In the genomic region with DNA sequence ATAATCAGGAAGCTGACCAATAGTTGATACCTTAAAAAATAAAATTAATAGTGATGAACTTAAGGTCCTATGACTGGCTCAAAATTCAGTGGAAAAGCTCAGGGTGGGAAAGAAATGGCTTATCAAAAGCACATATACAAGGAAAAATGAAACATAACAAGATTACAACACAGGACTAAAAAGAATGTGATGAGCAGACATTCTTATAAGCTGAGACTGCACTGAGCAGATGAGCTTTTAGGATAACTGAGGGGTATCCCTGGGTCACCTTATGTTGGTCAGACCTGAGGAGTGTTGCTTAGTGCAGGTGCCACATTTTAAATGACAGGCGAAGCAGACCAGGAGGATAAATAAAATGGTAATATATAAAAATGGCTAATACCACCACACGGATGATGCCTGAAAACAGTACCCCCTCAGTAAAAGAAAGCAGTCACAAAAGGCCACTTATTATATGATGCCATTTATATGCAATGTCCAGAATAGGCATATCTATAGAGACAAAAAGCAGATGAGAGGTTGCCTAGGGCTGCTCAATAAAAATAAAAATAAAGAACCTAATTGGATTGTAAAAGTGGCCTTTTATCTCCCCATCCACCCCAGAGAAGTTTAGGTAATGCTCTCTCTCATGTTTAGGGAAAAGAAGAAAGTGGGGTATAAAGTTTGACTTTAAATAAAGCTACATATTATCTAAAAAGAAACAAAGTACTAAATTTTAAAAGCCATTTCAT, we compare ENCODE assay signal across 27 cellular contexts.
DNase-seq lines count a peak whose midpoint lies in the region; ATAC-seq, FAIRE-seq and TF ChIP-seq lines count a peak whose summit lies in the region.
"Had no signal": no experiment of that assay in that cellular context is flagged by ENCODE, and none has a peak within 500 bp of the region (broad histone marks: within the 10 kb centered on the region; RNA-seq: fewer than 3 reads in every experiment).

No MANE protein-coding gene starts in this region.

- in situ Hi-C loops in gastrocnemius medialis (cut with MboI; ENCODE audit: low sequenced_read_pairs in 4 of 4) = no loop called here

- H3K4me3 ChIP-seq in choroid plexus epithelial cell (ENCODE audit: low read depth, low read length) = no peak overlapping the region
- no peak overlapping the region for H3K4me3 ChIP-seq in osteoblast (ENCODE audit: insufficient read depth, low read length)
- H3K4me3 ChIP-seq in gastrocnemius medialis = no peak overlapping the region
- H3K4me3 ChIP-seq: cardiac muscle cell, coronary artery, neural progenitor cell, right lobe of liver had no signal

- H3K4me1 ChIP-seq in osteoblast (ENCODE audit: insufficient read depth, low read length) = peaks cover 23% of the 10 kb centered on the region
- peaks cover 24 to 47% of the 10 kb centered on the region in 2 donors for H3K4me1 ChIP-seq in gastrocnemius medialis
- H3K4me1 ChIP-seq: right lobe of liver had no signal

- H2AFZ ChIP-seq in osteoblast (ENCODE audit: low read length) = no peak overlapping the region
- H2AFZ ChIP-seq: neural progenitor cell had no signal

- peaks cover 15% of the 10 kb centered on the region for H3K79me2 ChIP-seq in osteoblast (ENCODE audit: insufficient read depth, low read length)

- H3K9me3 ChIP-seq in osteoblast (ENCODE audit: low read depth, low read length) = no peaks in the 10 kb centered on the region
- H3K9me3 ChIP-seq in gastrocnemius medialis = no peaks in the 10 kb centered on the region
- H3K9me3 ChIP-seq: right lobe of liver had no signal

- no peaks in the 10 kb centered on the region for H3K27me3 ChIP-seq in osteoblast (ENCODE audit: insufficient read depth, low read length)
- H3K27me3 ChIP-seq in gastrocnemius medialis = no peaks in the 10 kb centered on the region
- H3K27me3 ChIP-seq: cardiac muscle cell, foreskin keratinocyte, neural progenitor cell, right lobe of liver had no signal

- no peak for FAIRE-seq in RCC 7860 (lab: Jason Lieb, UNC)
- FAIRE-seq: GM12892, HTR-8/SVneo had no signal

- TF ChIP-seq POLR2A in gastrocnemius medialis (IDR thresholded peaks at IDR 0.05) = no peak

- ATAC-seq in gastrocnemius medialis = no peak
- no peak for ATAC-seq in HG03280 (IDR thresholded peaks at IDR 0.05; ENCODE audit: unreplicated experiment)
- no peak for ATAC-seq in HG03378 (IDR thresholded peaks at IDR 0.05; ENCODE audit: unreplicated experiment)
- ATAC-seq: activated CD8-positive, alpha-beta memory T cell treated with anti-CD3 and anti-CD28 coated beads, Interleukin-2, amount 10 ng/mL, durations not matched to agents 7 days and 5 days; foreskin keratinocyte; left colon; right lobe of liver; stimulated activated naive B cell treated with anti-CD40 and anti-IgM and Interleukin-4, amounts not matched to agents 10 μg/mL and 1 μg/mL and 100 μg/mL, for 72 hours had no signal

- H3K27ac ChIP-seq in osteoblast (ENCODE audit: low read depth, low read length) = peak overlapping the region; percentile 20
- H3K27ac ChIP-seq in gastrocnemius medialis = no peak overlapping the region
- H3K27ac ChIP-seq: cardiac muscle cell, coronary artery, foreskin keratinocyte, KMS-11, neural progenitor cell, right lobe of liver had no signal

- H3K36me3 ChIP-seq in osteoblast (ENCODE audit: insufficient read depth, low read length) (no peaks in the 10 kb centered on the region), gastrocnemius medialis (no peaks in the 10 kb centered on the region)
- H3K36me3 ChIP-seq: neural progenitor cell, right lobe of liver had no signal

- TF ChIP-seq CTCF in choroid plexus epithelial cell (conservative IDR thresholded peaks at IDR 0.05; ENCODE audit: low read depth, low read length) = no peak
- TF ChIP-seq CTCF in osteoblast (IDR thresholded peaks at IDR 0.05; ENCODE audit: extremely low read depth, low read depth, low read length) = no peak
- TF ChIP-seq CTCF in gastrocnemius medialis (IDR thresholded peaks at IDR 0.05 in 4 of 5, conservative IDR thresholded peaks at IDR 0.05 in 1 of 5) = no peak

- intact Hi-C loops in gastrocnemius medialis (cut with DNase I; ENCODE audit: low total_unique reads) = no loop called here

- DNase-seq in EH (ENCODE audit: low read depth) (peak; percentile 42), RCC 7860 (ENCODE audit: low spot score) (peak; percentile 18), choroid plexus epithelial cell (ENCODE audit: low read depth) (peak; percentile 66), osteoblast (ENCODE audit: insufficient read length, low spot score, missing footprints) (no peak), gastrocnemius medialis (no peak), SIG-M5 treated with dmso at 0.1 percent for 504 hours (lab: John Stamatoyannopoulos, UW; ENCODE audit: unreplicated experiment) (no peak)
- DNase-seq: activated CD4-positive, alpha-beta T cell treated with anti-CD3 and anti-CD28 coated beads for 48 hours; activated CD8-positive, alpha-beta memory T cell treated with anti-CD3 and anti-CD28 coated beads, Interleukin-2, amount 10 ng/mL, durations not matched to agents 7 days and 5 days; activated naive CD4-positive, alpha-beta T cell treated with anti-CD3 and anti-CD28 coated beads, Interleukin-2, amount 50 U/mL, for 16 hours; DND-41; effector memory CD4-positive, alpha-beta T cell; foreskin keratinocyte; left colon; NCI-H1417 treated with DMSO at 0.1 percent for 48 hours; NCI-H2081 treated with DMSO at 0.1 percent for 48 hours; NCI-H748 treated with DMSO at 0.1 percent for 48 hours; right lobe of liver; RPMI8226; stimulated activated naive B cell treated with anti-CD40 and anti-IgM and Interleukin-4, amounts not matched to agents 10 μg/mL and 1 μg/mL and 100 μg/mL, for 72 hours had no signal

- peaks cover 3% of the 10 kb centered on the region for H4K20me1 ChIP-seq in osteoblast (ENCODE audit: insufficient read depth, low read length)

- no peak overlapping the region for H3K4me2 ChIP-seq in osteoblast (ENCODE audit: insufficient read depth, low read length)
- H3K4me2 ChIP-seq: KMS-11, neural progenitor cell had no signal

Comparison
In these comparisons a context has a peak if more than half of its experiments do, and no peak if none do; other contexts are left out.
1. DNase-seq: peak in EH (single experiment), RCC 7860 (single experiment) and choroid plexus epithelial cell (single experiment); none in osteoblast (single experiment), gastrocnemius medialis (0 of 2) and SIG-M5 treated with dmso at 0.1 percent for 504 hours (single experiment).